In the genomic region with DNA sequence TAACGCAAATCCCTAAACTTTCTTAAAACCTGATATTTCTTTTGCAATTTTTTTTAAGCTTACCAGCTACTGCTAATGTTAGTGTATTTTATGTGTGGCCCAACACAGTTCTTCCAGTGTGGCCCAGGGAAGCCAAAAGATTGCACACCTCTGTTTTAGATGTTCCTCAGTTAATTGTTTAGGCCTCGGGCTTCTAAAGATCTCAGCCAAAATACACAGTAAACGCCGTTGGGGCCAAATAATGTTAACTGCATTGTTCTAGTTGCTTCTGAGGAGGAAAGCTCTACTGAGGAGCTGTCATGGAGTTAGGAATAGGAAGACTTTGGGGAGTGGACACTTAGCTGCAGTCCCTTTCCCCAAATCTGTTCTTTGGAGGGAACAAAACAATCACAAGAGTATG, we compare ENCODE assay signal across 10 cellular contexts. TPM values are rescaled to one million over a fixed set of nuclear protein-coding genes. Genes with fewer than 3 reads are reported as not detected.
A peak's percentile ranks its signal among the peaks of the same experiment; 100 is the strongest.
DNase-seq lines count a peak whose midpoint lies in the region; ATAC-seq and TF ChIP-seq lines count a peak whose summit lies in the region.
"Had no signal": no experiment of that assay in that cellular context is flagged by ENCODE, and none has a peak within 500 bp of the region (broad histone marks: within the 10 kb centered on the region; RNA-seq: fewer than 3 reads in every experiment).

No MANE protein-coding gene starts in this region.

- H3K36me3 ChIP-seq in A673 (ENCODE audit: insufficient read depth, low read length, poor library complexity, severe bottlenecking): peaks cover 55% of the 10 kb centered on the region
- peaks cover 0 to 26% of the 10 kb centered on the region in 2 donors for H3K36me3 ChIP-seq in adrenal gland (replicated peaks in 1 of 2)

- H3K4me1 Mint-ChIP-seq in memory B cell: peaks cover 23% of the 10 kb centered on the region

- DNase-seq in A673 (ENCODE audit: low spot score): no peak
- no peak for DNase-seq in HFF-Myc (ENCODE audit: extremely low read depth, low read depth)
- no peak for DNase-seq in adrenal gland
- no peak for DNase-seq in memory B cell (ENCODE audit: low spot score in 2 of 2)
- DNase-seq in DMS153 treated with DMSO at 0.1 percent for 48 hours (lab: John Stamatoyannopoulos, UW; ENCODE audit: unreplicated experiment): no peak
- DNase-seq in DMS114 treated with DMSO at 0.1 percent for 48 hours (lab: John Stamatoyannopoulos, UW; ENCODE audit: unreplicated experiment): no peak
- DNase-seq in HT-29 (ENCODE audit: low spot score): no peak
- no peak for DNase-seq in effector CD8-positive, alpha-beta T cell (lab: John Stamatoyannopoulos, UW)
- DNase-seq: DMS53 had no signal

- peak overlapping the region; percentile 13 for H3K4me3 Mint-ChIP-seq in memory B cell

- POLR2A ChIA-PET in A673 (lab: Charles Lee; ENCODE audit: low non-redundant PET): no interaction called here

- intact Hi-C loops in A673 (cut with micrococcal nuclease; ENCODE audit: unreplicated experiment): loop anchor here (5.0 kb wide), 1 partner anchor 205 kb away; the partner anchor contains the start of gene MARS2
- intact Hi-C loops in adrenal gland (cut with DNase I): no loop called here

- peaks cover 10% of the 10 kb centered on the region for H3K36me3 Mint-ChIP-seq in memory B cell

- no TSS peak for BruUV-seq in A673 (replicated peaks; lab: Mats Ljungman, UMichigan)

- WGBS in adrenal gland, 4 donors: 30 to 38% (median 36%) methylated on average over 4 of the region's 4 CpGs

- no peaks in the 10 kb centered on the region for H3K9me3 Mint-ChIP-seq in memory B cell

- no peaks in the 10 kb centered on the region for H3K27me3 ChIP-seq in A673 (replicated peaks; ENCODE audit: insufficient read depth, low read depth, low read length, poor library complexity)
- H3K27me3 ChIP-seq in adrenal gland: no peaks in the 10 kb centered on the region

- H3K27me3 Mint-ChIP-seq in memory B cell: no peaks in the 10 kb centered on the region

- H3K4me1 ChIP-seq in A673 (ENCODE audit: insufficient read depth, low read length, poor library complexity, severe bottlenecking): peaks cover 26% of the 10 kb centered on the region
- H3K4me1 ChIP-seq in adrenal gland (replicated peaks in 1 of 2): peaks cover 25 to 50% of the 10 kb centered on the region in 2 donors

- H3K27ac ChIP-seq in A673 (ENCODE audit: low read depth, low read length, poor library complexity, severe bottlenecking) (peak overlapping the region; percentile 97), adrenal gland (peak overlapping the region in 4 of 5 donors; percentile 56 to 99 (median 87))
- H3K27ac ChIP-seq: parathyroid adenoma had no signal

- H3K9me3 ChIP-seq in A673 (ENCODE audit: low read depth, low read length, poor library complexity, severe bottlenecking): no peaks in the 10 kb centered on the region
- H3K9me3 ChIP-seq in adrenal gland (replicated peaks in 1 of 3): no peaks in the 10 kb centered on the region

- H3K27ac Mint-ChIP-seq in memory B cell: peak overlapping the region; percentile 96

- TF ChIP-seq CTCF in A673 (conservative IDR thresholded peaks at IDR 0.05; ENCODE audit: low read depth, low read length) (no peak), HFF-Myc (IDR thresholded peaks at IDR 0.05; ENCODE audit: low read depth, low read length, missing control alignments) (no peak), adrenal gland (IDR thresholded peaks at IDR 0.05) (no peak)

- no peak for ATAC-seq in memory B cell (ENCODE audit: low read depth)

- H3K4me3 ChIP-seq in A673 (ENCODE audit: low read depth, low read length, poor library complexity, severe bottlenecking) (peak overlapping the region; percentile 89), HFF-Myc (replicated peaks; ENCODE audit: low read depth, low read length) (peak overlapping the region; percentile 71), adrenal gland (peak overlapping the region in 1 of 4 donors; percentile 68)

- CTCF ChIA-PET in A673 (lab: Charles Lee): no interaction called here

- TF ChIP-seq POLR2A in adrenal gland (IDR thresholded peaks at IDR 0.05): no peak

RNA-seq across cellular contexts. Expression of gene HSPE1, which starts 2.0 kb away (rescaled TPM):
- total RNA-seq in A673 (2021) (296 and 356 TPM in 2 replicates), adrenal gland (1,000 to 10,000 TPM in 1 of 8 donors, 100 to 1,000 TPM in 7; 113 to 1,567 (median 176) TPM)
- 1,000 to 10,000 TPM in 2 of 3 donors, 100 to 1,000 TPM in 1; 396 to 4,257 (median 1,108) TPM for polyA plus RNA-seq in adrenal gland
- 195 and 211 TPM in 2 replicates for total RNA-seq in HT-29 (2014; rRNA removed; shearing (Covaris generic))

RNA-seq across cellular contexts. Expression of gene HSPD1, which starts 2.6 kb away (rescaled TPM):
- 737 and 812 TPM in 2 replicates for total RNA-seq in A673 (2021)
- 1,000 to 10,000 TPM in 2 of 8 donors, 100 to 1,000 TPM in 6; 221 to 3,318 (median 577) TPM for total RNA-seq in adrenal gland
- 1,000 to 10,000 TPM in 1 of 3 donors, 100 to 1,000 TPM in 2; 220 to 7,464 (median 448) TPM for polyA plus RNA-seq in adrenal gland
- 259 and 306 TPM in 2 replicates for total RNA-seq in HT-29 (2014; rRNA removed; shearing (Covaris generic))

RNA-seq across cellular contexts. Expression of gene MOB4, which starts 13.7 kb away (rescaled TPM):
- total RNA-seq in A673 (2021): 38.0 and 41.6 TPM in 2 replicates
- total RNA-seq in adrenal gland: 100 to 1,000 TPM in 1 of 8 donors, 10 to 100 TPM in 7; 18.2 to 422 (median 31.6) TPM
- 100 to 1,000 TPM in 1 of 3 donors, 10 to 100 TPM in 2; 26.9 to 117 (median 58.1) TPM for polyA plus RNA-seq in adrenal gland
- 15.3 and 17.9 TPM in 2 replicates for total RNA-seq in HT-29 (2014; rRNA removed; shearing (Covaris generic))

RNA-seq across cellular contexts. Expression of gene COQ10B, which starts 48.8 kb away (rescaled TPM):
- total RNA-seq in A673 (2021) (15.2 and 17.1 TPM in 2 replicates), adrenal gland (10 to 100 TPM; 31.4 to 63.5 (median 37.8) TPM)
- polyA plus RNA-seq in adrenal gland: 10 to 100 TPM; 22.3 to 58.8 (median 27.4) TPM
- 11.5 and 11.8 TPM in 2 replicates for total RNA-seq in HT-29 (2014; rRNA removed; shearing (Covaris generic))
